ENCODE assay signal across 25 cellular contexts in genomic region chr20:33336375-33336774, GRCh38. TPM values are rescaled to one million over a fixed set of nuclear protein-coding genes. Genes with fewer than 3 reads are reported as not detected.
"Had no signal": no experiment of that assay in that cellular context is flagged by ENCODE, and none has a peak within 500 bp of the region (broad histone marks: within the 10 kb centered on the region; RNA-seq: fewer than 3 reads in every experiment).

No MANE protein-coding gene starts in this region.

- FAIRE-seq: RCC 7860 had no signal

- H3K27ac ChIP-seq: SJSA1, SK-N-MC had no signal

- H3K36me3 ChIP-seq: SJSA1 had no signal

- H3K9me3 ChIP-seq: SJSA1 had no signal

- H3K4me1 ChIP-seq: SJSA1 had no signal

- DNase-seq: KBM-7, MV-4-11, NCI-H1048, NCI-H1105, NCI-H1417 treated with DMSO at 0.1 percent for 48 hours, NCI-H146, NCI-H1694 treated with DMSO at 0.1 percent for 48 hours, NCI-H1930, NCI-H2081, NCI-H2107, NCI-H2227 treated with DMSO at 0.1 percent for 48 hours, NCI-H524, NCI-H69, NCI-H774, Right ventricle myocardium superior, RPMI8226, SIG-M5 had no signal

- H3K4me3 ChIP-seq: SJSA1, SK-N-MC had no signal

RNA-seq across cellular contexts. Expression of gene BPIFB1, which starts 53.4 kb away (rescaled TPM):
- total RNA-seq: HT1080, LHCN-M2, MCF 10A, NCI-H460, Right ventricle myocardium superior, SJSA1 had no signal
- polyA plus RNA-seq: IgD-negative memory B cell had no signal
